Comparison of ENCODE assay signal across 1 cellular context in genomic region chr3:117885046-117885445, GRCh38.
TF ChIP-seq lines count a peak whose summit lies in the region.

No MANE protein-coding gene starts in this region.

TF ChIP-seq in SK-N-SH, 30 proteins besides CTCF, POLR2A, EP300 and RAD21 (continued from another document):
- TF ChIP-seq ZBTB33 (IDR thresholded peaks at IDR 0.05; ENCODE audit: borderline replicate concordance, low read depth): no peak
- TF ChIP-seq TEAD4 (IDR thresholded peaks at IDR 0.05; ENCODE audit: borderline replicate concordance, insufficient read depth): no peak
- no peak for TF ChIP-seq ELF1 (IDR thresholded peaks at IDR 0.05)
- no peak for TF ChIP-seq POLR2AphosphoS5 (IDR thresholded peaks at IDR 0.05; ENCODE audit: low read depth, low read length)
- no peak for TF ChIP-seq FOXJ3 (CRISPR knock-in tag; IDR thresholded peaks at IDR 0.05)
